In genomic region chr6:33430334-33430733, GRCh38 we compare ENCODE assay signal across 10 cellular contexts. TPM values are rescaled to one million over a fixed set of nuclear protein-coding genes. Genes with fewer than 3 reads are reported as not detected.
A peak's percentile ranks its signal among the peaks of the same experiment; 100 is the strongest.
DNase-seq lines count a peak whose midpoint lies in the region; ATAC-seq, FAIRE-seq and TF ChIP-seq lines count a peak whose summit lies in the region.
"Had no signal": no experiment of that assay in that cellular context is flagged by ENCODE, and none has a peak within 500 bp of the region (broad histone marks: within the 10 kb centered on the region; RNA-seq: fewer than 3 reads in every experiment).

No MANE protein-coding gene starts in this region.

- H3K27me3 ChIP-seq in mammary epithelial cell (ENCODE audit: insufficient read depth, low read length) = no peaks in the 10 kb centered on the region
- no peaks in the 10 kb centered on the region for H3K27me3 ChIP-seq in breast epithelium
- no peaks in the 10 kb centered on the region; a peak in 1 of 5 replicates for H3K27me3 ChIP-seq in HepG2 (ENCODE audit: control insufficient read depth in 1 of 2, insufficient read depth in 2 of 2, low read length in 2 of 2)
- H3K27me3 ChIP-seq in tibial artery = no peaks in the 10 kb centered on the region

- H2AFZ ChIP-seq in mammary epithelial cell (ENCODE audit: low read depth, low read length) = no peak overlapping the region
- H2AFZ ChIP-seq in HepG2 (ENCODE audit: low read length) = no peak overlapping the region

- H3K79me2 ChIP-seq in mammary epithelial cell (ENCODE audit: insufficient read depth, low read length) (peaks cover 22% of the 10 kb centered on the region), HepG2 (ENCODE audit: insufficient read depth, low read length) (no peaks in the 10 kb centered on the region)

- FAIRE-seq in HepG2 (lab: Jason Lieb, UNC) = peak; percentile 32

- CTCF ChIA-PET in mammary epithelial cell (lab: Charles Lee; ENCODE audit: low non-redundant PET) = no interaction called here
- CTCF ChIA-PET in activated CD8-positive, alpha-beta T cell treated with anti-CD3 and anti-CD28 coated beads for 36 hours (lab: Charles Lee) = interaction anchor here (0.8 to 2.1 kb wide), 9 partner anchors 8 to 159 kb away, joined by 3 to 11 read pairs (median 4); partner anchors contain the start of genes VPS52 and ZBTB9
- CTCF ChIA-PET in HepG2 (lab: Yijun Ruan, JAX; ENCODE audit: low intra/inter-chr PET ratio, low total read pairs) = no interaction called here

- H3K4me1 ChIP-seq in mammary epithelial cell (ENCODE audit: insufficient read depth, low read length) = peaks cover 39% of the 10 kb centered on the region
- peaks cover 4 to 11% of the 10 kb centered on the region in 2 donors for H3K4me1 ChIP-seq in breast epithelium
- peaks cover 45% of the 10 kb centered on the region for H3K4me1 ChIP-seq in HepG2 (ENCODE audit: insufficient read depth, low read length)
- H3K4me1 ChIP-seq in tibial artery = peaks cover 0 to 66% (median 49%) of the 10 kb centered on the region in 4 donors

- TF ChIP-seq RAD21 in HepG2 (CRISPR knock-in tag; IDR thresholded peaks at IDR 0.05) = no peak

- H4K20me1 ChIP-seq in mammary epithelial cell (ENCODE audit: insufficient read depth, low read length) (no peaks in the 10 kb centered on the region), HepG2 (ENCODE audit: insufficient read depth, low read length) (no peaks in the 10 kb centered on the region)

- H3K4me2 ChIP-seq in mammary epithelial cell (ENCODE audit: insufficient read depth, low read depth, low read length) (peak overlapping the region; percentile 32), HepG2 (ENCODE audit: low read depth, low read length) (peak overlapping the region; percentile 49)
- H3K4me2 ChIP-seq: smooth muscle cell had no signal

- in situ Hi-C loops in mammary epithelial cell (cut with MboI; ENCODE audit: low sequenced_read_pairs in 2 of 2) (loop anchor here in 1 of 2 donors (25.0 kb wide), 1 partner anchor 132 kb away; no protein-coding TSS in a partner anchor), HepG2 (cut with HindIII; ENCODE audit: extremely low pct_ligation_motif_present, low pct_unique_long_range_greater_than_20kb) (no loop called here)

- no peak overlapping the region for H3K27ac ChIP-seq in mammary epithelial cell (ENCODE audit: insufficient read depth, low read depth, low read length)
- H3K27ac ChIP-seq in breast epithelium = no peak overlapping the region
- no peak overlapping the region for H3K27ac ChIP-seq in HepG2 (ENCODE audit: extremely low read length, insufficient read depth, low read length)
- H3K27ac ChIP-seq in tibial artery = no peak overlapping the region

- H3K4me3 ChIP-seq in mammary epithelial cell (replicated peaks in 1 of 3; ENCODE audit: insufficient read depth in 1 of 3, low read depth in 2 of 3, low read length in 3 of 3) = no peak overlapping the region
- H3K4me3 ChIP-seq in breast epithelium = no peak overlapping the region
- H3K4me3 ChIP-seq in HepG2 (replicated peaks in 1 of 3; ENCODE audit: insufficient read depth in 1 of 3, low read depth in 2 of 3, low read length in 3 of 3) = no peak overlapping the region
- H3K4me3 ChIP-seq in tibial artery = no peak overlapping the region
- H3K4me3 ChIP-seq: lung, smooth muscle cell had no signal

- H3K4me3 Mint-ChIP-seq in activated CD8-positive, alpha-beta T cell treated with anti-CD3 and anti-CD28 coated beads for 36 hours = peak overlapping the region; percentile 88

- dilution Hi-C loops in mammary epithelial cell (cut with HindIII; ENCODE audit: low sequenced_read_pairs) = no loop called here

- DNase-seq in mammary epithelial cell (no peak), breast epithelium (ENCODE audit: low spot score in 2 of 2) (no peak), HepG2 (ENCODE audit: low spot score) (no peak), anterior cingulate cortex (lab: John Stamatoyannopoulos, UW) (no peak), HPDE6-E6E7 (ENCODE audit: extremely low spot score) (no peak), tibial artery (no peak)
- no peak for DNase-seq in activated CD8-positive, alpha-beta T cell treated with anti-CD3 and anti-CD28 coated beads for 36 hours
- DNase-seq in stimulated activated CD4-positive, alpha-beta T cell treated with anti-CD3 and anti-CD28 coated beads, Interleukin-4, amount 100 ng/mL, for 24 hours = no peak

- peaks cover 15% of the 10 kb centered on the region for H3K36me3 Mint-ChIP-seq in activated CD8-positive, alpha-beta T cell treated with anti-CD3 and anti-CD28 coated beads for 36 hours (ENCODE audit: low read depth)

- peaks cover 60% of the 10 kb centered on the region for H3K4me1 Mint-ChIP-seq in activated CD8-positive, alpha-beta T cell treated with anti-CD3 and anti-CD28 coated beads for 36 hours (ENCODE audit: low read depth)

- peak overlapping the region; percentile 91 for H3K27ac Mint-ChIP-seq in activated CD8-positive, alpha-beta T cell treated with anti-CD3 and anti-CD28 coated beads for 36 hours

- H3K9me3 Mint-ChIP-seq in activated CD8-positive, alpha-beta T cell treated with anti-CD3 and anti-CD28 coated beads for 36 hours = no peaks in the 10 kb centered on the region

- POLR2A ChIA-PET in activated CD8-positive, alpha-beta T cell treated with anti-CD3 and anti-CD28 coated beads for 36 hours (lab: Charles Lee) = interaction anchor here (1.0 to 3.4 kb wide), 10 partner anchors 8 to 159 kb away, joined by 3 to 46 read pairs (median 5); partner anchors contain the start of genes B3GALT4, CUTA, PFDN6 and RPS18
- POLR2A ChIA-PET in HepG2 (lab: Yijun Ruan, JAX) = interaction anchor here (0.9 to 3.5 kb wide), 7 partner anchors 10 to 281 kb away, joined by 3 to 23 read pairs (median 5); partner anchors contain the start of genes CUTA, PHF1, RGL2 and RPS18

- H3K9ac ChIP-seq in mammary epithelial cell (ENCODE audit: insufficient read depth, low read length) = no peak overlapping the region
- no peak overlapping the region for H3K9ac ChIP-seq in HepG2 (ENCODE audit: insufficient read depth, low read depth, low read length)

- WGBS in mammary epithelial cell (ENCODE audit: low coverage, missing lambda C conversion rate) = 21% methylated on average over 2 of the region's 2 CpGs
- 2% methylated on average over 2 of the region's 2 CpGs for WGBS in HepG2 (ENCODE audit: low lambda C conversion rate)

- peak in 1 of 2 experiments; percentile 12; a peak in 1 of 4 replicates for TF ChIP-seq EP300 in HepG2 (IDR thresholded peaks at IDR 0.05; ENCODE audit: low read depth in 2 of 2, low read length in 2 of 2)
- no peak for TF ChIP-seq EP300 in HepG2 (CRISPR knock-in tag; IDR thresholded peaks at IDR 0.05; ENCODE audit: borderline replicate concordance)

- TF ChIP-seq POLR2A in breast epithelium (IDR thresholded peaks at IDR 0.05) (no peak), HepG2 (IDR thresholded peaks at IDR 0.05; ENCODE audit: insufficient read depth in 1 of 2, low read depth in 2 of 2, low read length in 2 of 2) (no peak)

- no peaks in the 10 kb centered on the region for H3K9me3 ChIP-seq in mammary epithelial cell (replicated peaks; ENCODE audit: insufficient read depth, low read length)
- no peaks in the 10 kb centered on the region for H3K9me3 ChIP-seq in breast epithelium
- H3K9me3 ChIP-seq in HepG2 (ENCODE audit: low read length) = no peaks in the 10 kb centered on the region
- no peaks in the 10 kb centered on the region for H3K9me3 ChIP-seq in tibial artery

- no peak for ATAC-seq in activated CD8-positive, alpha-beta T cell treated with anti-CD3 and anti-CD28 coated beads for 36 hours
- no peak for ATAC-seq in HepG2

- intact Hi-C loops in mammary epithelial cell (cut with micrococcal nuclease) (no loop called here), breast epithelium (cut with DNase I; ENCODE audit: low total_unique reads) (no loop called here), HepG2 (cut with micrococcal nuclease; ENCODE audit: unreplicated experiment) (no loop called here), tibial artery (cut with DNase I; ENCODE audit: low total_unique reads) (no loop called here)
- intact Hi-C loops in activated CD8-positive, alpha-beta T cell treated with anti-CD3 and anti-CD28 coated beads for 36 hours (cut with micrococcal nuclease) = no loop called here

- BruUV-seq in mammary epithelial cell (replicated peaks; lab: Mats Ljungman, UMichigan) (no TSS peak), HepG2 (replicated peaks; lab: Mats Ljungman, UMichigan) (no TSS peak)

- H3K36me3 ChIP-seq in mammary epithelial cell (ENCODE audit: insufficient read depth, low read length) (no peaks in the 10 kb centered on the region), breast epithelium (no peaks in the 10 kb centered on the region), HepG2 (replicated peaks in 1 of 2; ENCODE audit: control insufficient read depth in 1 of 2, insufficient read depth in 2 of 2, low read length in 2 of 2) (no peaks in the 10 kb centered on the region), tibial artery (peaks cover 0 to 12% (median 0%) of the 10 kb centered on the region in 3 donors)

- no peak for TF ChIP-seq CTCF in mammary epithelial cell (conservative IDR thresholded peaks at IDR 0.05 in 1 of 2, IDR thresholded peaks at IDR 0.05 in 1 of 2; ENCODE audit: extremely low read depth in 1 of 2, insufficient read depth in 1 of 2, low read depth in 1 of 2, low read length in 2 of 2)
- no peak for TF ChIP-seq CTCF in breast epithelium (IDR thresholded peaks at IDR 0.05)
- no peak for TF ChIP-seq CTCF in activated CD8-positive, alpha-beta T cell treated with anti-CD3 and anti-CD28 coated beads for 36 hours (IDR thresholded peaks at IDR 0.05)
- TF ChIP-seq CTCF in HepG2 (CRISPR knock-in tag; IDR thresholded peaks at IDR 0.05) = no peak
- TF ChIP-seq CTCF in tibial artery (IDR thresholded peaks at IDR 0.05) = no peak

- no peaks in the 10 kb centered on the region for H3K27me3 Mint-ChIP-seq in activated CD8-positive, alpha-beta T cell treated with anti-CD3 and anti-CD28 coated beads for 36 hours

RNA-seq across cellular contexts. Expression of gene SYNGAP1, which starts 10.5 kb away (rescaled TPM):
- 10 to 100 TPM in 1 of 2 donors, 1 to 10 TPM in 1; 4.2 to 17.7 TPM for total RNA-seq in mammary epithelial cell
- polyA plus RNA-seq in mammary epithelial cell = 3.2 TPM
- 1.8 TPM for polyA minus RNA-seq in mammary epithelial cell
- 10 to 100 TPM in 2 of 3 donors, 1 to 10 TPM in 1; 6.1 to 12.5 (median 10.7) TPM for total RNA-seq in breast epithelium
- 10 to 100 TPM; 57.9 to 67.0 TPM for total RNA-seq in activated CD8-positive, alpha-beta T cell treated with anti-CD3 and anti-CD28 coated beads for 36 hours
- 0.41 and 0.75 TPM in 2 replicates for total RNA-seq in HepG2 (2016; rRNA removed; fragmentation: Illumina TruSeq; extraction: Trizol)
- 0.09 and 0.10 TPM in 2 replicates for total RNA-seq in HepG2 (2016; cell fraction: cytosol; rRNA removed; fragmentation: Illumina TruSeq; extraction: Trizol; ENCODE audit: low read depth)
- 0.42 and 0.78 TPM in 2 replicates for total RNA-seq in HepG2 (2016; cell fraction: insoluble cytoplasmic fraction; rRNA removed; fragmentation: Illumina TruSeq; extraction: Trizol)
- 0.14 and 0.15 TPM in 2 replicates for total RNA-seq in HepG2 (2016; cell fraction: membrane; rRNA removed; fragmentation: Illumina TruSeq; extraction: Trizol)
- 1.1 and 1.4 TPM in 2 replicates for total RNA-seq in HepG2 (2016; cell fraction: nucleus; rRNA removed; fragmentation: Illumina TruSeq; extraction: Trizol)
- 1.1 and 1.9 TPM in 2 replicates for polyA plus RNA-seq in HepG2 (2011; rRNA removed)
- polyA plus RNA-seq in HepG2 (2011; cell fraction: cytosol; rRNA removed) = 0.32 and 0.33 TPM in 2 replicates
- 12.4 and 12.6 TPM in 2 replicates for polyA plus RNA-seq in HepG2 (2011; cell fraction: nucleus; rRNA removed)
- polyA plus RNA-seq in HepG2 (2012) = 2.7 and 3.4 TPM in 2 replicates
- polyA plus RNA-seq in HepG2 (2016; cell fraction: cytosol; fragmentation: Illumina TruSeq; extraction: Trizol; ENCODE audit: low read depth) = 0.07 TPM in 2 replicates
- polyA plus RNA-seq in HepG2 (2016; cell fraction: insoluble cytoplasmic fraction; fragmentation: Illumina TruSeq; extraction: Trizol; ENCODE audit: low read depth) = 0.70 and 1.0 TPM in 2 replicates
- 0.16 and 0.18 TPM in 2 replicates for polyA plus RNA-seq in HepG2 (2016; cell fraction: membrane; fragmentation: Illumina TruSeq; extraction: Trizol; ENCODE audit: low read depth)
- 6.2 and 14.4 TPM in 2 replicates for polyA plus RNA-seq in HepG2 (2016; cell fraction: nucleus; fragmentation: Illumina TruSeq; extraction: Trizol; ENCODE audit: insufficient read depth, low read depth)
- polyA minus RNA-seq in HepG2 (2011; rRNA and poly(A)+ RNA removed; ENCODE audit: low replicate concordance) = 0.98 and 2.6 TPM in 2 replicates
- polyA minus RNA-seq in HepG2 (2011; cell fraction: cytosol; rRNA and poly(A)+ RNA removed) = 0.26 and 0.49 TPM in 2 replicates
- polyA minus RNA-seq in HepG2 (2011; cell fraction: nucleus; rRNA and poly(A)+ RNA removed) = 2.2 and 4.4 TPM in 2 replicates

RNA-seq across cellular contexts. Expression of gene CUTA, which starts 12.4 kb away (rescaled TPM):
- total RNA-seq in mammary epithelial cell (100 to 1,000 TPM in 1 of 2 donors, 10 to 100 TPM in 1; 81.4 to 181 TPM), breast epithelium (100 to 1,000 TPM in 2 of 3 donors, 10 to 100 TPM in 1; 81.3 to 123 (median 111) TPM), HepG2 (2016; rRNA removed; fragmentation: Illumina TruSeq; extraction: Trizol) (106 and 180 TPM in 2 replicates)
- polyA plus RNA-seq in mammary epithelial cell (232 TPM), HepG2 (2011; rRNA removed) (169 and 170 TPM in 2 replicates)
- polyA minus RNA-seq in mammary epithelial cell = 160 TPM
- 100 to 1,000 TPM; 155 to 160 TPM for total RNA-seq in activated CD8-positive, alpha-beta T cell treated with anti-CD3 and anti-CD28 coated beads for 36 hours
- 87.7 and 122 TPM in 2 replicates for total RNA-seq in HepG2 (2016; cell fraction: cytosol; rRNA removed; fragmentation: Illumina TruSeq; extraction: Trizol; ENCODE audit: low read depth)
- 99.2 and 177 TPM in 2 replicates for total RNA-seq in HepG2 (2016; cell fraction: insoluble cytoplasmic fraction; rRNA removed; fragmentation: Illumina TruSeq; extraction: Trizol)
- total RNA-seq in HepG2 (2016; cell fraction: membrane; rRNA removed; fragmentation: Illumina TruSeq; extraction: Trizol) = 103 and 132 TPM in 2 replicates
- total RNA-seq in HepG2 (2016; cell fraction: nucleus; rRNA removed; fragmentation: Illumina TruSeq; extraction: Trizol) = 108 and 119 TPM in 2 replicates
- polyA plus RNA-seq in HepG2 (2011; cell fraction: cytosol; rRNA removed) = 216 and 233 TPM in 2 replicates
- 172 and 210 TPM in 2 replicates for polyA plus RNA-seq in HepG2 (2011; cell fraction: nucleus; rRNA removed)
- polyA plus RNA-seq in HepG2 (2012) = 255 and 283 TPM in 2 replicates
- polyA plus RNA-seq in HepG2 (2016; cell fraction: cytosol; fragmentation: Illumina TruSeq; extraction: Trizol; ENCODE audit: low read depth) = 146 and 200 TPM in 2 replicates
- polyA plus RNA-seq in HepG2 (2016; cell fraction: insoluble cytoplasmic fraction; fragmentation: Illumina TruSeq; extraction: Trizol; ENCODE audit: low read depth) = 151 and 161 TPM in 2 replicates
- 164 and 192 TPM in 2 replicates for polyA plus RNA-seq in HepG2 (2016; cell fraction: membrane; fragmentation: Illumina TruSeq; extraction: Trizol; ENCODE audit: low read depth)
- 257 and 280 TPM in 2 replicates for polyA plus RNA-seq in HepG2 (2016; cell fraction: nucleus; fragmentation: Illumina TruSeq; extraction: Trizol; ENCODE audit: insufficient read depth, low read depth)
- polyA minus RNA-seq in HepG2 (2011; rRNA and poly(A)+ RNA removed; ENCODE audit: low replicate concordance) = 123 and 177 TPM in 2 replicates
- 58.9 and 70.6 TPM in 2 replicates for polyA minus RNA-seq in HepG2 (2011; cell fraction: cytosol; rRNA and poly(A)+ RNA removed)
- polyA minus RNA-seq in HepG2 (2011; cell fraction: nucleus; rRNA and poly(A)+ RNA removed) = 46.0 and 46.9 TPM in 2 replicates

RNA-seq across cellular contexts. Expression of gene PHF1, which starts 19.5 kb away (rescaled TPM):
- total RNA-seq in mammary epithelial cell = 10 to 100 TPM; 15.7 to 31.7 TPM
- 19.0 TPM for polyA plus RNA-seq in mammary epithelial cell
- 56.0 TPM for polyA minus RNA-seq in mammary epithelial cell
- total RNA-seq in breast epithelium = 10 to 100 TPM; 72.8 to 82.8 (median 77.3) TPM
- total RNA-seq in activated CD8-positive, alpha-beta T cell treated with anti-CD3 and anti-CD28 coated beads for 36 hours = 10 to 100 TPM; 31.9 to 32.6 TPM
- 14.3 and 25.4 TPM in 2 replicates for total RNA-seq in HepG2 (2016; rRNA removed; fragmentation: Illumina TruSeq; extraction: Trizol)
- 8.6 and 10.0 TPM in 2 replicates for total RNA-seq in HepG2 (2016; cell fraction: cytosol; rRNA removed; fragmentation: Illumina TruSeq; extraction: Trizol; ENCODE audit: low read depth)
- 13.8 and 26.7 TPM in 2 replicates for total RNA-seq in HepG2 (2016; cell fraction: insoluble cytoplasmic fraction; rRNA removed; fragmentation: Illumina TruSeq; extraction: Trizol)
- 20.1 and 20.5 TPM in 2 replicates for total RNA-seq in HepG2 (2016; cell fraction: membrane; rRNA removed; fragmentation: Illumina TruSeq; extraction: Trizol)
- 25.9 and 27.3 TPM in 2 replicates for total RNA-seq in HepG2 (2016; cell fraction: nucleus; rRNA removed; fragmentation: Illumina TruSeq; extraction: Trizol)
- 61.9 and 77.2 TPM in 2 replicates for polyA plus RNA-seq in HepG2 (2011; rRNA removed)
- polyA plus RNA-seq in HepG2 (2011; cell fraction: cytosol; rRNA removed) = 41.5 and 45.3 TPM in 2 replicates
- 358 and 376 TPM in 2 replicates for polyA plus RNA-seq in HepG2 (2011; cell fraction: nucleus; rRNA removed)
- polyA plus RNA-seq in HepG2 (2012) = 45.7 and 67.9 TPM in 2 replicates
- polyA plus RNA-seq in HepG2 (2016; cell fraction: cytosol; fragmentation: Illumina TruSeq; extraction: Trizol; ENCODE audit: low read depth) = 16.9 and 19.4 TPM in 2 replicates
- polyA plus RNA-seq in HepG2 (2016; cell fraction: insoluble cytoplasmic fraction; fragmentation: Illumina TruSeq; extraction: Trizol; ENCODE audit: low read depth) = 26.3 and 31.9 TPM in 2 replicates
- 31.4 and 34.9 TPM in 2 replicates for polyA plus RNA-seq in HepG2 (2016; cell fraction: membrane; fragmentation: Illumina TruSeq; extraction: Trizol; ENCODE audit: low read depth)
- polyA plus RNA-seq in HepG2 (2016; cell fraction: nucleus; fragmentation: Illumina TruSeq; extraction: Trizol; ENCODE audit: insufficient read depth, low read depth) = 98.6 and 111 TPM in 2 replicates
- 22.2 and 35.1 TPM in 2 replicates for polyA minus RNA-seq in HepG2 (2011; rRNA and poly(A)+ RNA removed; ENCODE audit: low replicate concordance)
- polyA minus RNA-seq in HepG2 (2011; cell fraction: cytosol; rRNA and poly(A)+ RNA removed) = 11.8 and 13.5 TPM in 2 replicates
- polyA minus RNA-seq in HepG2 (2011; cell fraction: nucleus; rRNA and poly(A)+ RNA removed) = 33.0 and 41.3 TPM in 2 replicates

RNA-seq across cellular contexts. Expression of gene ZBTB9, which starts 24.0 kb away (rescaled TPM):
- total RNA-seq in mammary epithelial cell = 10 to 100 TPM in 1 of 2 donors, 1 to 10 TPM in 1; 5.7 to 10.3 TPM
- 10.0 TPM for polyA plus RNA-seq in mammary epithelial cell
- 19.4 TPM for polyA minus RNA-seq in mammary epithelial cell
- total RNA-seq in breast epithelium = 1 to 10 TPM; 1.9 to 5.1 (median 3.6) TPM
- total RNA-seq in activated CD8-positive, alpha-beta T cell treated with anti-CD3 and anti-CD28 coated beads for 36 hours = 1 to 10 TPM; 7.8 to 8.7 TPM
- total RNA-seq in HepG2 (2016; rRNA removed; fragmentation: Illumina TruSeq; extraction: Trizol) = 9.2 and 11.5 TPM in 2 replicates
- total RNA-seq in HepG2 (2016; cell fraction: cytosol; rRNA removed; fragmentation: Illumina TruSeq; extraction: Trizol; ENCODE audit: low read depth) = 1.1 and 1.9 TPM in 2 replicates
- 10.0 and 10.1 TPM in 2 replicates for total RNA-seq in HepG2 (2016; cell fraction: insoluble cytoplasmic fraction; rRNA removed; fragmentation: Illumina TruSeq; extraction: Trizol)
- total RNA-seq in HepG2 (2016; cell fraction: membrane; rRNA removed; fragmentation: Illumina TruSeq; extraction: Trizol) = 4.7 and 6.0 TPM in 2 replicates
- 6.5 and 6.7 TPM in 2 replicates for total RNA-seq in HepG2 (2016; cell fraction: nucleus; rRNA removed; fragmentation: Illumina TruSeq; extraction: Trizol)
- polyA plus RNA-seq in HepG2 (2011; rRNA removed) = 5.3 and 7.1 TPM in 2 replicates
- 3.8 and 5.0 TPM in 2 replicates for polyA plus RNA-seq in HepG2 (2011; cell fraction: cytosol; rRNA removed)
- polyA plus RNA-seq in HepG2 (2011; cell fraction: nucleus; rRNA removed) = 3.6 and 4.8 TPM in 2 replicates
- polyA plus RNA-seq in HepG2 (2012) = 7.1 and 7.6 TPM in 2 replicates
- polyA plus RNA-seq in HepG2 (2016; cell fraction: cytosol; fragmentation: Illumina TruSeq; extraction: Trizol; ENCODE audit: low read depth) = 0.71 and 0.88 TPM in 2 replicates
- polyA plus RNA-seq in HepG2 (2016; cell fraction: insoluble cytoplasmic fraction; fragmentation: Illumina TruSeq; extraction: Trizol; ENCODE audit: low read depth) = 9.1 and 13.0 TPM in 2 replicates
- polyA plus RNA-seq in HepG2 (2016; cell fraction: membrane; fragmentation: Illumina TruSeq; extraction: Trizol; ENCODE audit: low read depth) = 2.4 and 2.5 TPM in 2 replicates
- polyA plus RNA-seq in HepG2 (2016; cell fraction: nucleus; fragmentation: Illumina TruSeq; extraction: Trizol; ENCODE audit: insufficient read depth, low read depth) = 7.9 and 11.1 TPM in 2 replicates
- polyA minus RNA-seq in HepG2 (2011; rRNA and poly(A)+ RNA removed; ENCODE audit: low replicate concordance) = 12.4 and 17.3 TPM in 2 replicates
- polyA minus RNA-seq in HepG2 (2011; cell fraction: cytosol; rRNA and poly(A)+ RNA removed) = 5.9 and 8.3 TPM in 2 replicates
- 4.5 and 5.7 TPM in 2 replicates for polyA minus RNA-seq in HepG2 (2011; cell fraction: nucleus; rRNA and poly(A)+ RNA removed)

RNA-seq across cellular contexts. Expression of gene KIFC1, which starts 38.7 kb away (rescaled TPM):
- 10 to 100 TPM in 1 of 2 donors, 1 to 10 TPM in 1; 2.8 to 36.7 TPM for total RNA-seq in mammary epithelial cell
- 47.5 TPM for polyA plus RNA-seq in mammary epithelial cell
- polyA minus RNA-seq in mammary epithelial cell = 45.2 TPM
- 1 to 10 TPM; 2.0 to 3.8 (median 3.2) TPM for total RNA-seq in breast epithelium
- total RNA-seq in activated CD8-positive, alpha-beta T cell treated with anti-CD3 and anti-CD28 coated beads for 36 hours = 10 to 100 TPM; 93.4 to 96.0 TPM
- 45.5 and 47.6 TPM in 2 replicates for total RNA-seq in HepG2 (2016; rRNA removed; fragmentation: Illumina TruSeq; extraction: Trizol)
- 7.7 and 8.2 TPM in 2 replicates for total RNA-seq in HepG2 (2016; cell fraction: cytosol; rRNA removed; fragmentation: Illumina TruSeq; extraction: Trizol; ENCODE audit: low read depth)
- 43.2 and 48.8 TPM in 2 replicates for total RNA-seq in HepG2 (2016; cell fraction: insoluble cytoplasmic fraction; rRNA removed; fragmentation: Illumina TruSeq; extraction: Trizol)
- 18.6 and 22.9 TPM in 2 replicates for total RNA-seq in HepG2 (2016; cell fraction: membrane; rRNA removed; fragmentation: Illumina TruSeq; extraction: Trizol)
- total RNA-seq in HepG2 (2016; cell fraction: nucleus; rRNA removed; fragmentation: Illumina TruSeq; extraction: Trizol) = 40.9 and 44.4 TPM in 2 replicates
- polyA plus RNA-seq in HepG2 (2011; rRNA removed) = 20.4 and 25.0 TPM in 2 replicates
- 12.6 and 23.6 TPM in 2 replicates for polyA plus RNA-seq in HepG2 (2011; cell fraction: cytosol; rRNA removed)
- 42.5 and 71.9 TPM in 2 replicates for polyA plus RNA-seq in HepG2 (2011; cell fraction: nucleus; rRNA removed)
- polyA plus RNA-seq in HepG2 (2012) = 13.7 and 21.2 TPM in 2 replicates
- 3.3 and 3.9 TPM in 2 replicates for polyA plus RNA-seq in HepG2 (2016; cell fraction: cytosol; fragmentation: Illumina TruSeq; extraction: Trizol; ENCODE audit: low read depth)
- 50.9 and 58.4 TPM in 2 replicates for polyA plus RNA-seq in HepG2 (2016; cell fraction: insoluble cytoplasmic fraction; fragmentation: Illumina TruSeq; extraction: Trizol; ENCODE audit: low read depth)
- polyA plus RNA-seq in HepG2 (2016; cell fraction: membrane; fragmentation: Illumina TruSeq; extraction: Trizol; ENCODE audit: low read depth) = 6.2 and 7.1 TPM in 2 replicates
- 83.2 and 93.0 TPM in 2 replicates for polyA plus RNA-seq in HepG2 (2016; cell fraction: nucleus; fragmentation: Illumina TruSeq; extraction: Trizol; ENCODE audit: insufficient read depth, low read depth)
- polyA minus RNA-seq in HepG2 (2011; rRNA and poly(A)+ RNA removed; ENCODE audit: low replicate concordance) = 36.0 and 106 TPM in 2 replicates
- 8.9 and 14.8 TPM in 2 replicates for polyA minus RNA-seq in HepG2 (2011; cell fraction: cytosol; rRNA and poly(A)+ RNA removed)
- 35.4 and 47.3 TPM in 2 replicates for polyA minus RNA-seq in HepG2 (2011; cell fraction: nucleus; rRNA and poly(A)+ RNA removed)
